Comparison of ENCODE assay signal across 8 cellular contexts in the genomic region with DNA sequence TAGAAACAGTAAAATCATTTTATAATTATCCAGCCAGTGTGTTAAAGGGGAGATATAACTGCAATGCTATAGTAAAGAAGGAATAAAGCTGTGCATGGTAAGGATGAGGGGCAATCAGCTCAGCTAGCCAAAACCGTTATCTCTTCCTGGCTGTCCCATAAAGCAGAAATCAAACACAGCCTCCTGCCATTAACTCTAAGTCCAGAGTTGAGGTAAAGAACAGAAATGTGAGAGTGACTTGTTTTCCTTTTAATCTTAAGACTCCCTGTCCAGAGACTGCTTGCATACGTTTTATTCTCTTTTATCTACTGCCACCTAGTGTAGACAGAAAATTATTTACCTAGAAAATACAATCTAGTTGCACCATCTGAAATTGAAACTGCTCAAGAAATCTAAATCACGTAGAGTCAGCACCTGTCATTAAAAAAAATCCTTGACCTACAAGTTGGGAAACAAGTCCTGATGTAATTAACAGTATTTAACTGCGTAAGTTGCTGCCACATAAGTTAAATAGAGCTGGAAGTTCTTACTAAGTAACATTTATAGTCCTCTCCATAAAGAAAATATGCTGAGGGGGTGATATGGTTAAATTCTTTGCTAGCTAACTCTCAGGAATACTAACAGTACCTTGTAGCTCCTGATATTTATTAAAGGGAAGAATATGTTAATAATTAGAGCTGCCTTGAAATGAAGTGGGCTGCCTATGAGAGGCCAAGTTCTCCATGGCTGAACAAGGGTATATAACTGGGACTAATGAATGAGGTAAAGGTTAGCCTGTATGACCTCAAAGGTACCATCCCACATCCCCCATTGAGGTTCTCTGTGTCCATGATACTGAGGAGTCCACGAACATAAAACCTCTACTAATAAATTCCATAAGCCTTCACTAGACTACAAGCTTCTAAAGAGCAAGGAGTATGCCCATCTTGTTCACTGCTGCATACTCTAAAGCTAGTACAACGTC.
DNase-seq lines count a peak whose midpoint lies in the region; ATAC-seq, FAIRE-seq and TF ChIP-seq lines count a peak whose summit lies in the region.

No MANE protein-coding gene starts in this region.

- CTCF ChIA-PET in CD4-positive, alpha-beta memory T cell (lab: Charles Lee; ENCODE audit: partially characterized antibody), result interaction anchor here (0.7 to 7.6 kb wide), 36 partner anchors 9 to 558 kb away, joined by 3 to 138 read pairs (median 5); partner anchors contain the start of genes DUSP6, GALNT4 and POC1B
- CTCF ChIA-PET in activated B cell treated with CpG ODN at 0.5 μM for 24 hours (lab: Charles Lee), result interaction anchor here (0.6 to 5.3 kb wide), 18 partner anchors 9 to 448 kb away, joined by 3 to 80 read pairs (median 4); partner anchors contain the start of genes DUSP6 and GALNT4

- TF ChIP-seq CTCF in activated B cell treated with CpG ODN at 0.5 μM for 24 hours (IDR thresholded peaks at IDR 0.05) (peak; percentile 28), pancreas (IDR thresholded peaks at IDR 0.05) (peak; percentile 12 to 52 (median 34))

- peak in 4 of 5 donors; percentile 57 to 62 (median 58) for DNase-seq in CD4-positive, alpha-beta memory T cell
- DNase-seq in NCI-H2107 treated with DMSO at 0.1 percent for 48 hours (lab: John Stamatoyannopoulos, UW; ENCODE audit: unreplicated experiment) (peak; percentile 71), activated B cell treated with CpG ODN at 0.5 μM for 24 hours (no peak), foreskin melanocyte (peak; percentile 52), pancreas (no peak)
- DNase-seq in stimulated activated naive CD4-positive, alpha-beta T cell treated with Interleukin-2 at 50 U/mL for 16 hours (lab: John Stamatoyannopoulos, UW), result no peak

- H3K4me3 Mint-ChIP-seq in CD4-positive, alpha-beta memory T cell, result peak overlapping the region in 4 of 8 donors; percentile 40 to 72 (median 58)
- H3K4me3 Mint-ChIP-seq in activated B cell treated with CpG ODN at 0.5 μM for 24 hours, result peak overlapping the region; percentile 41

- ATAC-seq in GM18909 (IDR thresholded peaks at IDR 0.05; ENCODE audit: poor library complexity, unreplicated experiment) (peak; percentile 94), HG03103 (IDR thresholded peaks at IDR 0.05; ENCODE audit: low read depth, unreplicated experiment) (peak; percentile 97), activated B cell treated with CpG ODN at 0.5 μM for 24 hours (ENCODE audit: low read depth) (peak; percentile 77), pancreas (peak; percentile 84 to 96 (median 94))

- POLR2A ChIA-PET in CD4-positive, alpha-beta memory T cell (lab: Charles Lee; ENCODE audit: partially characterized antibody), result interaction anchor here (0.5 to 1.2 kb wide), 2 partner anchors 9 to 103 kb away, joined by 3 read pairs; no protein-coding TSS in a partner anchor
- POLR2A ChIA-PET in activated B cell treated with CpG ODN at 0.5 μM for 24 hours (lab: Charles Lee), result interaction anchor here (0.8 kb wide), 1 partner anchor 51 kb away, joined by 3 read pairs; no protein-coding TSS in a partner anchor

- peak; percentile 88 for FAIRE-seq in pancreas (lab: Jason Lieb, UNC)

- no peaks in the 10 kb centered on the region for H3K27me3 Mint-ChIP-seq in CD4-positive, alpha-beta memory T cell
- H3K27me3 Mint-ChIP-seq in activated B cell treated with CpG ODN at 0.5 μM for 24 hours, result no peaks in the 10 kb centered on the region

- H3K9me3 Mint-ChIP-seq in CD4-positive, alpha-beta memory T cell, result no peaks in the 10 kb centered on the region
- no peaks in the 10 kb centered on the region for H3K9me3 Mint-ChIP-seq in activated B cell treated with CpG ODN at 0.5 μM for 24 hours

- H3K4me3 ChIP-seq in CD4-positive, alpha-beta memory T cell (ENCODE audit: low read length in 2 of 2), result no peak overlapping the region
- H3K4me3 ChIP-seq in pancreas, result no peak overlapping the region

- H3K4me1 Mint-ChIP-seq in CD4-positive, alpha-beta memory T cell, result peaks cover 15 to 18% (median 17%) of the 10 kb centered on the region in 4 donors
- H3K4me1 Mint-ChIP-seq in activated B cell treated with CpG ODN at 0.5 μM for 24 hours, result peaks cover 16% of the 10 kb centered on the region

- no peaks in the 10 kb centered on the region for H3K9me3 ChIP-seq in CD4-positive, alpha-beta memory T cell (ENCODE audit: control insufficient read depth in 1 of 2, low read length in 2 of 2)
- no peaks in the 10 kb centered on the region for H3K9me3 ChIP-seq in pancreas

- intact Hi-C loops in CD4-positive, alpha-beta memory T cell (cut with micrococcal nuclease), result loop anchor here (1.0 to 10.0 kb wide), 4 partner anchors 67 to 1347 kb away; no protein-coding TSS in a partner anchor
- intact Hi-C loops in activated B cell treated with CpG ODN at 0.5 μM for 24 hours (cut with micrococcal nuclease), result loop anchor here (1.0 to 5.0 kb wide), 4 partner anchors 111 to 1350 kb away; no protein-coding TSS in a partner anchor
- intact Hi-C loops in pancreas (cut with DNase I), result loop anchor here in 2 of 3 donors (5.0 to 10.0 kb wide), 3 partner anchors 63 to 417 kb away; partner anchors contain the start of genes GALNT4 (in 1 of the 2) and POC1B (in 1 of the 2)

- peaks cover 12% of the 10 kb centered on the region for H3K4me1 ChIP-seq in CD4-positive, alpha-beta memory T cell (ENCODE audit: insufficient read depth, low read length)
- no peaks in the 10 kb centered on the region for H3K4me1 ChIP-seq in pancreas

- peaks cover 14 to 17% of the 10 kb centered on the region in 2 donors for H3K36me3 Mint-ChIP-seq in CD4-positive, alpha-beta memory T cell
- H3K36me3 Mint-ChIP-seq in activated B cell treated with CpG ODN at 0.5 μM for 24 hours (ENCODE audit: low read depth), result peaks cover 29% of the 10 kb centered on the region

- H3K27ac Mint-ChIP-seq in CD4-positive, alpha-beta memory T cell, result peak overlapping the region in 5 of 7 donors; percentile 49 to 78 (median 61)
- H3K27ac Mint-ChIP-seq in activated B cell treated with CpG ODN at 0.5 μM for 24 hours, result no peak overlapping the region

- H3K27ac ChIP-seq in CD4-positive, alpha-beta memory T cell (ENCODE audit: low read depth, low read length), result no peak overlapping the region
- no peak overlapping the region for H3K27ac ChIP-seq in pancreas

- no peaks in the 10 kb centered on the region for H3K27me3 ChIP-seq in CD4-positive, alpha-beta memory T cell (ENCODE audit: insufficient read depth, low read length)
- no peaks in the 10 kb centered on the region for H3K27me3 ChIP-seq in pancreas

- WGBS in pancreas, 2 donors, result 15 to 17% methylated on average over 6 of the region's 6 CpGs

- H3K36me3 ChIP-seq in CD4-positive, alpha-beta memory T cell (ENCODE audit: insufficient read depth, low read length), result no peaks in the 10 kb centered on the region
- no peaks in the 10 kb centered on the region for H3K36me3 ChIP-seq in pancreas

Comparison
In these comparisons a context has a peak if more than half of its experiments do, and no peak if none do; other contexts are left out.
1. DNase-seq: peak in CD4-positive, alpha-beta memory T cell (4 of 5), NCI-H2107 treated with DMSO at 0.1 percent for 48 hours (single experiment) and foreskin melanocyte (single experiment); none in activated B cell treated with CpG ODN at 0.5 μM for 24 hours (single experiment), pancreas (0 of 6) and stimulated activated naive CD4-positive, alpha-beta T cell treated with Interleukin-2 at 50 U/mL for 16 hours (single experiment).
2. Peak in every context shown above with its lines, with median percentiles within 50 percentile points of each other: ATAC-seq.